In the genomic region with DNA sequence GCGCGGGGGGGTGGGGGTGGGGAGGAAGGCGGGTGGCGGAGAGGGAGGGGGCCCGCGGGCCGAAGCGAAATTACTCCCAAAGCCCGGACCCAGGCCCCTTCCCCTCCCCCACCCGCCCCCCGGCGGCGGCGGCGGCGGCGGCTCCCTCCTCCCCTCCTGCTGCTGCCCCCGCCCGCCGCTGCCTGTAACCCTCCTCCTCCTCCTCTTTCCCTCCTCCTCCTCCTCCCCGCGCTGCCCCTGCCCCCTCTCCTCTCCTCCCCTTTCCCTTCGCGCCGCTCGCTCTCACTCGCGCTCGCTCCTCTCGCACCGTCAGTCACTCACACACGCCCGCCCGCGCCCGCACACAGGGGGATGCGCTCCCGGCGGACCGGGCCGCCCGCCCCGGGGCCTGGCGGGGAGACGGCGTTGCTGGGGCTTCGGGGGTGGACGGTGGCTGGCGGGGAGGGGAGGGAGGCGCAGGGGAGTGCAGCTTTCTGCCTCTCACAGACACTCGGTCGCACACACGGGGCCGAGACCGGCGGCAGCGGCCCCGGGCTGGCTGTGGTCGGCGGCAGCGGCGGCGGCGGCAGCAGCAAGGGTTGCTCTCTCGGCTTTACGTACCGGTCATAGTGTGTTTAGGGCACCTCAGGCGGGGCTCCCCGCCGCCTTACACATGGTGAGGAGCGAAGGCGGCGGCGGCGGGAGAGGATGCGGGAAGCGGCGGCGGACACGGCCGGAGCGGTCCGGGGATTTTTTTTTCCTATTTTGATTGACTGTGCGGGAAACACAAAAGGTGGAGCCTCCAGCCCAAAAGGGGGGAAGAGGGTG, we compare ENCODE assay signal across 8 cellular contexts. TPM values are rescaled to one million over a fixed set of nuclear protein-coding genes. Genes with fewer than 3 reads are reported as not detected.
DNase-seq lines count a peak whose midpoint lies in the region; ATAC-seq, FAIRE-seq and TF ChIP-seq lines count a peak whose summit lies in the region.

No MANE protein-coding gene starts in this region.

- DNase-seq in COR-L47 (lab: John Stamatoyannopoulos, UW) (peak; percentile 78), Karpas-422 (peak; percentile 95), SJSA1 (ENCODE audit: low read depth in 1 of 2, low spot score in 2 of 2) (peak in 1 of 2 experiments; percentile 96), frontal cortex (ENCODE audit: low spot score in 2 of 2) (peak; percentile 73 to 85), suprapubic skin (ENCODE audit: low spot score in 2 of 2) (peak; percentile 94 to 95)
- DNase-seq in activated naive CD4-positive, alpha-beta T cell treated with anti-CD3 and anti-CD28 coated beads for 36 hours = peak; percentile 87

- peaks cover 29% of the 10 kb centered on the region for H3K36me3 ChIP-seq in Karpas-422 (ENCODE audit: insufficient read depth, low read length)
- peaks cover 39% of the 10 kb centered on the region for H3K36me3 ChIP-seq in SJSA1
- H3K36me3 ChIP-seq in neutrophil = peaks cover 5% of the 10 kb centered on the region
- no peaks in the 10 kb centered on the region for H3K36me3 ChIP-seq in suprapubic skin

- H2AFZ ChIP-seq in Karpas-422 (ENCODE audit: low read length) = no peak overlapping the region

- peaks cover 40% of the 10 kb centered on the region for H3K4me1 ChIP-seq in Karpas-422 (ENCODE audit: low read length)
- H3K4me1 ChIP-seq in SJSA1 (replicated peaks) = peaks cover 25% of the 10 kb centered on the region
- peaks cover 58 to 61% of the 10 kb centered on the region in 2 experiments for H3K4me1 ChIP-seq in neutrophil (ENCODE audit: control insufficient read depth in 1 of 2, insufficient read depth in 1 of 2, low read depth in 1 of 2, low read length in 1 of 2)
- H3K4me1 ChIP-seq in suprapubic skin = peaks cover 24% of the 10 kb centered on the region

- no peaks in the 10 kb centered on the region for H3K27me3 Mint-ChIP-seq in activated naive CD4-positive, alpha-beta T cell treated with anti-CD3 and anti-CD28 coated beads for 36 hours (ENCODE audit: low read depth)

- CTCF ChIA-PET in activated naive CD4-positive, alpha-beta T cell treated with anti-CD3 and anti-CD28 coated beads for 36 hours (lab: Charles Lee) = no interaction called here

- peak in 1 of 2 donors; percentile 77 for TF ChIP-seq POLR2A in suprapubic skin (IDR thresholded peaks at IDR 0.05)

- H3K4me2 ChIP-seq in Karpas-422 (ENCODE audit: low read depth, low read length, poor library complexity, severe bottlenecking) = peak overlapping the region; percentile 88

- H3K9me2 ChIP-seq in Karpas-422 (replicated peaks; ENCODE audit: insufficient read depth, low read length) = no peaks in the 10 kb centered on the region

- H3K9me3 Mint-ChIP-seq in activated naive CD4-positive, alpha-beta T cell treated with anti-CD3 and anti-CD28 coated beads for 36 hours = no peaks in the 10 kb centered on the region

- H3K4me3 ChIP-seq in Karpas-422 (ENCODE audit: low read length) (peak overlapping the region; percentile 88), SJSA1 (peak overlapping the region; percentile 65), neutrophil (ENCODE audit: low read depth in 1 of 2, low read length in 1 of 2) (peak overlapping the region; percentile 94 to 97), suprapubic skin (peak overlapping the region; percentile 98)

- TF ChIP-seq CTCF in neutrophil (IDR thresholded peaks at IDR 0.05) = no peak
- TF ChIP-seq CTCF in suprapubic skin (IDR thresholded peaks at IDR 0.05) = no peak

- FAIRE-seq in frontal cortex (lab: Jason Lieb, UNC) = no peak

- H3K36me3 Mint-ChIP-seq in activated naive CD4-positive, alpha-beta T cell treated with anti-CD3 and anti-CD28 coated beads for 36 hours (ENCODE audit: low read depth) = peaks cover 28% of the 10 kb centered on the region

- H3K4me3 Mint-ChIP-seq in activated naive CD4-positive, alpha-beta T cell treated with anti-CD3 and anti-CD28 coated beads for 36 hours = peak overlapping the region; percentile 86

- peaks cover 8% of the 10 kb centered on the region; the same call in 1 of the 2 replicates for H4K20me1 ChIP-seq in Karpas-422 (ENCODE audit: insufficient read depth, low read depth, low read length)

- peaks cover 28% of the 10 kb centered on the region for H3K4me1 Mint-ChIP-seq in activated naive CD4-positive, alpha-beta T cell treated with anti-CD3 and anti-CD28 coated beads for 36 hours (ENCODE audit: low read depth)

- peak; percentile 27 for ATAC-seq in GM21390 (IDR thresholded peaks at IDR 0.05; ENCODE audit: unreplicated experiment)

- TF ChIP-seq EP300 in suprapubic skin (IDR thresholded peaks at IDR 0.05) = no peak

- no peaks in the 10 kb centered on the region for H3K9me3 ChIP-seq in Karpas-422 (ENCODE audit: low read length)
- no peaks in the 10 kb centered on the region for H3K9me3 ChIP-seq in SJSA1 (replicated peaks)
- H3K9me3 ChIP-seq in neutrophil = no peaks in the 10 kb centered on the region
- H3K9me3 ChIP-seq in suprapubic skin = no peaks in the 10 kb centered on the region

- peak overlapping the region; percentile 99 for H3K9ac ChIP-seq in Karpas-422 (ENCODE audit: low read length)

- H3K27me3 ChIP-seq in Karpas-422 (ENCODE audit: low read length) (no peaks in the 10 kb centered on the region), SJSA1 (replicated peaks) (no peaks in the 10 kb centered on the region), neutrophil (no peaks in the 10 kb centered on the region), suprapubic skin (no peaks in the 10 kb centered on the region)

- peak overlapping the region; percentile 99 for H3K27ac Mint-ChIP-seq in activated naive CD4-positive, alpha-beta T cell treated with anti-CD3 and anti-CD28 coated beads for 36 hours

- WGBS in suprapubic skin = 2% methylated on average over 36 of the region's 84 CpGs

- intact Hi-C loops in activated naive CD4-positive, alpha-beta T cell treated with anti-CD3 and anti-CD28 coated beads for 36 hours (cut with micrococcal nuclease) = loop anchor here (1.0 to 10.0 kb wide), 9 partner anchors 14 to 1218 kb away; partner anchors contain the start of genes ATF2, ATP5MC3, CDCA7 and GPR155

- H3K79me2 ChIP-seq in Karpas-422 (ENCODE audit: low read length) = peaks cover 47% of the 10 kb centered on the region

- H3K27ac ChIP-seq in Karpas-422 (ENCODE audit: low read length) (peak overlapping the region; percentile 97), SJSA1 (peak overlapping the region; percentile 100), neutrophil (peak overlapping the region; percentile 100), suprapubic skin (peak overlapping the region; percentile 100)

RNA-seq across cellular contexts. Expression of gene SP3, which starts 0.4 kb away (rescaled TPM):
- 109 and 139 TPM in 2 replicates for total RNA-seq in Karpas-422 (2014; rRNA removed; shearing (Covaris generic); ENCODE audit: low replicate concordance)
- total RNA-seq in SJSA1 (2014; rRNA removed; shearing (Covaris generic)) = 89.8 and 120 TPM in 2 replicates
- 10 to 100 TPM; 89.8 to 99.7 TPM for total RNA-seq in activated naive CD4-positive, alpha-beta T cell treated with anti-CD3 and anti-CD28 coated beads for 36 hours
- 159 TPM for total RNA-seq in frontal cortex
- 100 to 1,000 TPM in 3 of 4 donors, 10 to 100 TPM in 1; 99.6 to 151 (median 113) TPM for total RNA-seq in suprapubic skin
